Comparison of ENCODE assay signal across 15 cellular contexts in the genomic region with DNA sequence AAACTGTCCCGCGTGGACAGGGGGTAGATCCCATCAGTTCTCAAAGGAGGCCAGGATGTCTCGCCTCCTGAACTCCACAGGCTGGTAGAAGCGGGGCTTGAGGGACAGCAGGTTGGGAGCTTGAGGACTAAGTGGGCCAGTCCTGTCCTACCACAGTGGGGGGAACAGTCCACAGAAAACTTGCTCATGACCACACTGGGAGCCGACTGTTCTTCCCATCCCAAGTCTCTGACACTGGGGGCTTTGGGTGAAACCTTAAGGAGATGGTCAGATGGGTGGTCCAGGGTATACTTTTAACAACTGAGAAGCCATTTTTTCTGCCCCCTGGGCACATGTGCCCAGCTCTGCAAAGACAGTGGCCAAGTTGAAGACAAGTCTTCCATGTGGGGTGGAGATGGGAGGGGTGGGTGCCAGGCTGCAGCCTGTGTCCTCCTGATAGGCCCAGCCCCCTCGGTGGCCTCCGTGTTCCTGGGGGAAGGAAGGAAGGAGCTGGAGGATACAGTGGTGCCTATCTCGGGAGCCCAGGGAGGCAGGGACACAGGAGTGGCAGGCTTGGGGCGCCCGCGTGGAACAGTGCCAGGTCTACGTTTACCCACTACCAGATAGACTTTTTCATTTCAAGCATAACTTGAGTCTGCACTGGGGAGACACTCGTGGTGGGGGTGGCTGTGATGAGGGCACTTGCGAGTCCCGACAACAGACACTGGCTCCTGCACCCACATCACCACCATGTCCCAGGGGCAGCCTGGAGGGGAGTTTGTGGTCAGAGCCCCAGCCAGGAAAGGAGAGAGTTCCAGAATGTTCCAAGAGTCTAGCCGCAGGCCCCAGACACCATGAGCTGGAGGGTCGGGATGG. TPM values are rescaled to one million over a fixed set of nuclear protein-coding genes. Genes with fewer than 3 reads are reported as not detected.
DNase-seq lines count a peak whose midpoint lies in the region; ATAC-seq and TF ChIP-seq lines count a peak whose summit lies in the region.
"Had no signal": no experiment of that assay in that cellular context is flagged by ENCODE, and none has a peak within 500 bp of the region (broad histone marks: within the 10 kb centered on the region; RNA-seq: fewer than 3 reads in every experiment).

No MANE protein-coding gene starts in this region.

- no peak overlapping the region for H3K27ac ChIP-seq in CD4-positive, CD25-positive, alpha-beta regulatory T cell (ENCODE audit: insufficient read depth, low read length, poor library complexity, severe bottlenecking)
- H3K27ac ChIP-seq: VCaP had no signal

- H3K36me3 Mint-ChIP-seq in CD4-positive, CD25-positive, alpha-beta regulatory T cell, result peaks cover 19% of the 10 kb centered on the region
- peaks cover 37% of the 10 kb centered on the region for H3K36me3 Mint-ChIP-seq in activated CD8-positive, alpha-beta T cell treated with anti-CD3 and anti-CD28 coated beads, Interleukin-2, amount 10 ng/mL, durations not matched to agents 7 days and 5 days (ENCODE audit: low read depth)
- no peaks in the 10 kb centered on the region for H3K36me3 Mint-ChIP-seq in mesothelial cell of epicardium

- H3K36me3 ChIP-seq in CD4-positive, CD25-positive, alpha-beta regulatory T cell (ENCODE audit: control insufficient read depth, insufficient read depth, low read length), result peaks cover 34% of the 10 kb centered on the region

- H3K4me1 Mint-ChIP-seq in CD4-positive, CD25-positive, alpha-beta regulatory T cell, result peaks cover 8 to 49% (median 19%) of the 10 kb centered on the region in 4 donors
- peaks cover 33% of the 10 kb centered on the region for H3K4me1 Mint-ChIP-seq in activated CD8-positive, alpha-beta T cell treated with anti-CD3 and anti-CD28 coated beads, Interleukin-2, amount 10 ng/mL, durations not matched to agents 7 days and 5 days (ENCODE audit: low read depth)
- H3K4me1 Mint-ChIP-seq in mesothelial cell of epicardium, result peaks cover 26% of the 10 kb centered on the region

- H3K27ac Mint-ChIP-seq in CD4-positive, CD25-positive, alpha-beta regulatory T cell, result peak overlapping the region in 2 of 3 donors; percentile 42 to 89
- peak overlapping the region; percentile 52 for H3K27ac Mint-ChIP-seq in activated CD8-positive, alpha-beta T cell treated with anti-CD3 and anti-CD28 coated beads, Interleukin-2, amount 10 ng/mL, durations not matched to agents 7 days and 5 days
- H3K27ac Mint-ChIP-seq in mesothelial cell of epicardium, result peak overlapping the region; percentile 39

- TF ChIP-seq POLR2A in GM18526 (IDR thresholded peaks at IDR 0.05; ENCODE audit: extremely low read depth, insufficient read length), result peak; percentile 24

- no peak for ATAC-seq in CD4-positive, CD25-positive, alpha-beta regulatory T cell (ENCODE audit: low read depth in 2 of 2)
- ATAC-seq in activated CD8-positive, alpha-beta T cell treated with anti-CD3 and anti-CD28 coated beads, Interleukin-2, amount 10 ng/mL, durations not matched to agents 7 days and 5 days, result no peak
- ATAC-seq in GM18517 (IDR thresholded peaks at IDR 0.05; ENCODE audit: unreplicated experiment) (no peak), SK-N-SH treated with all-trans-retinoic acid at 6 μM for 48 hours (no peak)

- no peaks in the 10 kb centered on the region for H3K9me3 Mint-ChIP-seq in CD4-positive, CD25-positive, alpha-beta regulatory T cell
- H3K9me3 Mint-ChIP-seq in activated CD8-positive, alpha-beta T cell treated with anti-CD3 and anti-CD28 coated beads, Interleukin-2, amount 10 ng/mL, durations not matched to agents 7 days and 5 days (ENCODE audit: insufficient read depth), result no peaks in the 10 kb centered on the region
- no peaks in the 10 kb centered on the region for H3K9me3 Mint-ChIP-seq in mesothelial cell of epicardium
- H3K9me3 Mint-ChIP-seq: CD14-positive monocyte had no signal

- H3K9me3 ChIP-seq in CD4-positive, CD25-positive, alpha-beta regulatory T cell (ENCODE audit: control insufficient read depth in 2 of 2, low read length in 2 of 2), result no peaks in the 10 kb centered on the region
- H3K9me3 ChIP-seq: HAP-1 had no signal

- H3K4me3 Mint-ChIP-seq in CD4-positive, CD25-positive, alpha-beta regulatory T cell, result peak overlapping the region in 1 of 4 donors; percentile 64
- no peak overlapping the region for H3K4me3 Mint-ChIP-seq in activated CD8-positive, alpha-beta T cell treated with anti-CD3 and anti-CD28 coated beads, Interleukin-2, amount 10 ng/mL, durations not matched to agents 7 days and 5 days
- no peak overlapping the region for H3K4me3 Mint-ChIP-seq in mesothelial cell of epicardium
- H3K4me3 Mint-ChIP-seq: CD14-positive monocyte had no signal

- peaks cover 41% of the 10 kb centered on the region for H3K4me1 ChIP-seq in CD4-positive, CD25-positive, alpha-beta regulatory T cell (ENCODE audit: control insufficient read depth, insufficient read depth, low read length, poor library complexity, severe bottlenecking)

- no peak overlapping the region for H3K4me3 ChIP-seq in CD4-positive, CD25-positive, alpha-beta regulatory T cell (ENCODE audit: low read depth, low read length)
- H3K4me3 ChIP-seq: HAP-1 had no signal

- no peaks in the 10 kb centered on the region for H3K27me3 Mint-ChIP-seq in CD4-positive, CD25-positive, alpha-beta regulatory T cell
- H3K27me3 Mint-ChIP-seq in activated CD8-positive, alpha-beta T cell treated with anti-CD3 and anti-CD28 coated beads, Interleukin-2, amount 10 ng/mL, durations not matched to agents 7 days and 5 days (ENCODE audit: low read depth), result no peaks in the 10 kb centered on the region
- H3K27me3 Mint-ChIP-seq in mesothelial cell of epicardium (ENCODE audit: low read depth), result no peaks in the 10 kb centered on the region

- DNase-seq in CD4-positive, CD25-positive, alpha-beta regulatory T cell, result no peak
- no peak for DNase-seq in activated CD8-positive, alpha-beta T cell treated with anti-CD3 and anti-CD28 coated beads, Interleukin-2, amount 10 ng/mL, durations not matched to agents 7 days and 5 days
- DNase-seq in mesothelial cell of epicardium (ENCODE audit: low spot score in 2 of 2, unreplicated experiment in 2 of 2), result no peak
- no peak for DNase-seq in nucleus accumbens (lab: John Stamatoyannopoulos, UW)
- DNase-seq: activated T-cell treated with anti-CD3 and anti-CD28 coated beads, Interleukin-2, amount 50 U/mL, for 1 hour; NCI-H187 treated with DMSO at 0.1 percent for 48 hours; NCI-H748 treated with DMSO at 0.1 percent for 48 hours; SIG-M5; stimulated activated CD4-positive, alpha-beta T cell treated with anti-CD3 and anti-CD28 coated beads, Interleukin-2, amount 100 ng/mL, for 48 hours had no signal

- no peaks in the 10 kb centered on the region for H3K27me3 ChIP-seq in CD4-positive, CD25-positive, alpha-beta regulatory T cell (ENCODE audit: control insufficient read depth, insufficient read depth, low read length)

- CTCF ChIA-PET in activated CD8-positive, alpha-beta T cell treated with anti-CD3 and anti-CD28 coated beads, Interleukin-2, amount 10 ng/mL, durations not matched to agents 7 days and 5 days (lab: Charles Lee), result interaction anchor here (16.1 to 26.5 kb wide), 2 partner anchors 13 to 27 kb away, joined by 581 to 956 read pairs; partner anchors contain the start of genes RHOF and SETD1B

- no peak for TF ChIP-seq CTCF in mesothelial cell of epicardium (IDR thresholded peaks at IDR 0.05; ENCODE audit: unreplicated experiment)

- POLR2A ChIA-PET in activated CD8-positive, alpha-beta T cell treated with anti-CD3 and anti-CD28 coated beads, Interleukin-2, amount 10 ng/mL, durations not matched to agents 7 days and 5 days (lab: Charles Lee), result interaction anchor here (1.1 to 26.9 kb wide), 4 partner anchors 11 to 27 kb away, joined by 4 to 543 read pairs (median 6); partner anchors contain the start of genes RHOF and SETD1B

TF ChIP-seq in SK-N-SH treated with all-trans-retinoic acid at 6 μM for 48 hours, 23 proteins besides CTCF, POLR2A, EP300 and RAD21 (continues in another document):
- TF ChIP-seq ZFP3 (CRISPR knock-in tag; IDR thresholded peaks at IDR 0.05), result no peak
- no peak for TF ChIP-seq GLIS3 (CRISPR knock-in tag; IDR thresholded peaks at IDR 0.05)
- TF ChIP-seq POU6F1 (CRISPR knock-in tag; IDR thresholded peaks at IDR 0.05; ENCODE audit: borderline replicate concordance, low read depth), result no peak
- no peak for TF ChIP-seq ZFP30 (CRISPR knock-in tag; IDR thresholded peaks at IDR 0.05)
- TF ChIP-seq, protein P1, sequence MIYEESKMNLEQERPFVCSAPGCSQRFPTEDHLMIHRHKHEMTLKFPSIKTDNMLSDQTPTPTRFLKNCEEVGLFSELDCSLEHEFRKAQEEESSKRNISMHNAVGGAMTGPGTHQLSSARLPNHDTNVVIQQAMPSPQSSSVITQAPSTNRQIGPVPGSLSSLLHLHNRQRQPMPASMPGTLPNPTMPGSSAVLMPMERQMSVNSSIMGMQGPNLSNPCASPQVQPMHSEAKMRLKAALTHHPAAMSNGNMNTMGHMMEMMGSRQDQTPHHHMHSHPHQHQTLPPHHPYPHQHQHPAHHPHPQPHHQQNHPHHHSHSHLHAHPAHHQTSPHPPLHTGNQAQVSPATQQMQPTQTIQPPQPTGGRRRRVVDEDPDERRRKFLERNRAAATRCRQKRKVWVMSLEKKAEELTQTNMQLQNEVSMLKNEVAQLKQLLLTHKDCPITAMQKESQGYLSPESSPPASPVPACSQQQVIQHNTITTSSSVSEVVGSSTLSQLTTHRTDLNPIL (CRISPR knock-in tag; IDR thresholded peaks at IDR 0.05; ENCODE audit: low read depth), result no peak

RNA-seq across cellular contexts. Expression of gene RHOF, which starts 14.7 kb away (rescaled TPM):
- total RNA-seq in CD4-positive, CD25-positive, alpha-beta regulatory T cell, result 149 TPM
- polyA plus RNA-seq in CD4-positive, CD25-positive, alpha-beta regulatory T cell, result 100 to 1,000 TPM in 1 of 4 donors, 10 to 100 TPM in 3; 80.4 to 100 (median 92.0) TPM
- total RNA-seq in activated CD8-positive, alpha-beta T cell treated with anti-CD3 and anti-CD28 coated beads, Interleukin-2, amount 10 ng/mL, durations not matched to agents 7 days and 5 days, result 100 to 1,000 TPM; 145 to 154 TPM
- total RNA-seq in mesothelial cell of epicardium, result 33.0 to 37.8 TPM (median 33.8 TPM) in 3 replicates

RNA-seq across cellular contexts. Expression of gene SETD1B, which starts 25.0 kb away (rescaled TPM):
- total RNA-seq in CD4-positive, CD25-positive, alpha-beta regulatory T cell, result 118 TPM
- 1 to 10 TPM; 1.2 to 2.0 (median 1.5) TPM for polyA plus RNA-seq in CD4-positive, CD25-positive, alpha-beta regulatory T cell
- total RNA-seq in activated CD8-positive, alpha-beta T cell treated with anti-CD3 and anti-CD28 coated beads, Interleukin-2, amount 10 ng/mL, durations not matched to agents 7 days and 5 days, result 10 to 100 TPM; 30.0 to 30.9 TPM
- 26.5 to 27.2 TPM (median 26.8 TPM) in 3 replicates for total RNA-seq in mesothelial cell of epicardium
